ENCODE assay signal across 1 cellular context in genomic region chr3:28320981-28321380, GRCh38.
A peak's percentile ranks its signal among the peaks of the same experiment; 100 is the strongest.
TF ChIP-seq lines count a peak whose summit lies in the region.

No MANE protein-coding gene starts in this region.

TF ChIP-seq in HepG2, 621 proteins besides CTCF, POLR2A, EP300 and RAD21 (continued from another document and continues in another):
- TF ChIP-seq CEBPZ (IDR thresholded peaks at IDR 0.05; ENCODE audit: low read length) (no peak), HDAC2 (CRISPR knock-in tag; IDR thresholded peaks at IDR 0.05) (peak; percentile 51; the same call in 1 of the 2 replicates), PITX1 (CRISPR knock-in tag; IDR thresholded peaks at IDR 0.05) (0 out of 2 replicates have a peak, but pooled peaks have one; percentile 20), ZNF564 (CRISPR knock-in tag; IDR thresholded peaks at IDR 0.05) (no peak), TRAFD1 (CRISPR knock-in tag; IDR thresholded peaks at IDR 0.05; ENCODE audit: borderline replicate concordance) (no peak), JUN (CRISPR knock-in tag; IDR thresholded peaks at IDR 0.05) (no peak), NPAS2 (CRISPR knock-in tag; IDR thresholded peaks at IDR 0.05; ENCODE audit: borderline replicate concordance) (no peak), PAF1 (CRISPR knock-in tag; IDR thresholded peaks at IDR 0.05) (no peak), SOX13 (IDR thresholded peaks at IDR 0.05) (no peak), SOX13 (CRISPR knock-in tag; conservative IDR thresholded peaks at IDR 0.05 in 1 of 2, IDR thresholded peaks at IDR 0.05 in 1 of 2) (peak in 1 of 2 experiments; percentile 85; a peak in 2 of 4 replicates), GABPA (IDR thresholded peaks at IDR 0.05; ENCODE audit: low read depth, low read length) (no peak), GABPA (CRISPR knock-in tag; IDR thresholded peaks at IDR 0.05; ENCODE audit: low read depth) (no peak), ELF3 (CRISPR knock-in tag; IDR thresholded peaks at IDR 0.05) (0 out of 2 replicates have a peak, but pooled peaks have one; percentile 19), PRDM15 (CRISPR knock-in tag; IDR thresholded peaks at IDR 0.05) (no peak), HMGXB4 (CRISPR knock-in tag; IDR thresholded peaks at IDR 0.05; ENCODE audit: borderline replicate concordance in 1 of 2, low read depth in 1 of 2) (no peak), NCOA2 (CRISPR knock-in tag; IDR thresholded peaks at IDR 0.05) (peak; percentile 75), SMARCE1 (IDR thresholded peaks at IDR 0.05; ENCODE audit: borderline replicate concordance) (no peak), NR2C2 (CRISPR knock-in tag; IDR thresholded peaks at IDR 0.05; ENCODE audit: borderline replicate concordance) (no peak), NR2F6 (IDR thresholded peaks at IDR 0.05) (peak; percentile 52; the same call in 1 of the 2 replicates), NR2F6 (CRISPR knock-in tag; IDR thresholded peaks at IDR 0.05) (peak; percentile 45; the same call in 1 of the 2 replicates), ZNF83 (CRISPR knock-in tag; IDR thresholded peaks at IDR 0.05; ENCODE audit: borderline replicate concordance) (no peak), ATF5 (CRISPR knock-in tag; IDR thresholded peaks at IDR 0.05; ENCODE audit: low read depth) (no peak), STAT5B (CRISPR knock-in tag; IDR thresholded peaks at IDR 0.05) (no peak), DMAP1 (CRISPR knock-in tag; IDR thresholded peaks at IDR 0.05) (no peak), IRF9 (CRISPR knock-in tag; IDR thresholded peaks at IDR 0.05; ENCODE audit: borderline replicate concordance) (no peak), ATF7 (IDR thresholded peaks at IDR 0.05) (no peak), ATF7 (CRISPR knock-in tag; IDR thresholded peaks at IDR 0.05) (no peak), XRCC5 (optimal IDR thresholded peaks at IDR 0.05; ENCODE audit: low read length) (no peak), ZNF350 (CRISPR knock-in tag; IDR thresholded peaks at IDR 0.05; ENCODE audit: borderline replicate concordance, low read depth) (no peak), SSRP1 (CRISPR knock-in tag; IDR thresholded peaks at IDR 0.05) (no peak), MLX (CRISPR knock-in tag; IDR thresholded peaks at IDR 0.05) (no peak), MBD4 (IDR thresholded peaks at IDR 0.05; ENCODE audit: borderline replicate concordance, low read length) (0 out of 2 replicates have a peak, but pooled peaks have one; percentile 20), ZBTB14 (CRISPR knock-in tag; IDR thresholded peaks at IDR 0.05) (no peak), ETS1 (CRISPR knock-in tag; IDR thresholded peaks at IDR 0.05) (no peak), SOX5 (CRISPR knock-in tag; IDR thresholded peaks at IDR 0.05; ENCODE audit: borderline replicate concordance) (peak; percentile 63; the same call in 1 of the 2 replicates), YY1 (IDR thresholded peaks at IDR 0.05; ENCODE audit: insufficient read depth, insufficient replicate concordance, low read depth, low read length) (no peak), MAFF (IDR thresholded peaks at IDR 0.05; ENCODE audit: low read depth, low read length) (no peak), ZNF7 (CRISPR knock-in tag; IDR thresholded peaks at IDR 0.05) (no peak), NCOA5 (CRISPR knock-in tag; IDR thresholded peaks at IDR 0.05) (no peak), BHLHE40 (IDR thresholded peaks at IDR 0.05; ENCODE audit: low read length) (no peak), ATRX (CRISPR knock-in tag; IDR thresholded peaks at IDR 0.05; ENCODE audit: borderline replicate concordance) (no peak), STAG1 (CRISPR knock-in tag; IDR thresholded peaks at IDR 0.05) (no peak), ZBTB34 (CRISPR knock-in tag; IDR thresholded peaks at IDR 0.05) (no peak), ZFP90 (CRISPR knock-in tag; IDR thresholded peaks at IDR 0.05; ENCODE audit: borderline replicate concordance) (no peak), ZNF775 (CRISPR knock-in tag; IDR thresholded peaks at IDR 0.05; ENCODE audit: borderline replicate concordance) (no peak), BCL3 (CRISPR knock-in tag; IDR thresholded peaks at IDR 0.05) (no peak), HMG20A (CRISPR knock-in tag; IDR thresholded peaks at IDR 0.05; ENCODE audit: borderline replicate concordance) (peak; percentile 47; the same call in 1 of the 2 replicates)
